10 cellular contexts compared by ENCODE assay signal in genomic region chr7:134293029-134293740, GRCh38. TPM values are rescaled to one million over a fixed set of nuclear protein-coding genes. Genes with fewer than 3 reads are reported as not detected.
DNase-seq lines count a peak whose midpoint lies in the region; ATAC-seq, FAIRE-seq and TF ChIP-seq lines count a peak whose summit lies in the region.
"Had no signal": no experiment of that assay in that cellular context is flagged by ENCODE, and none has a peak within 500 bp of the region (broad histone marks: within the 10 kb centered on the region; RNA-seq: fewer than 3 reads in every experiment).

No MANE protein-coding gene starts in this region.

- intact Hi-C loops in left lung (cut with DNase I): no loop called here

- H3K36me3 Mint-ChIP-seq in activated naive CD4-positive, alpha-beta T cell treated with anti-CD3 and anti-CD28 coated beads, Interleukin-2, amount 10 ng/mL, durations not matched to agents 7 days and 5 days: peaks cover 14% of the 10 kb centered on the region

- no peak overlapping the region for H3K27ac Mint-ChIP-seq in activated naive CD4-positive, alpha-beta T cell treated with anti-CD3 and anti-CD28 coated beads, Interleukin-2, amount 10 ng/mL, durations not matched to agents 7 days and 5 days

- peaks cover 0 to 31% of the 10 kb centered on the region in 2 donors for H3K36me3 ChIP-seq in left lung

- peak in 1 of 2 donors; percentile 50 for DNase-seq in left lung
- DNase-seq in stimulated activated CD4-positive, alpha-beta T cell treated with anti-CD3 and anti-CD28 coated beads, Interleukin-15, amount 100 ng/mL, for 24 hours: no peak
- no peak for DNase-seq in HuH-7.5 (ENCODE audit: low spot score)
- no peak for DNase-seq in H54 (ENCODE audit: insufficient read length, low spot score)
- no peak for DNase-seq in activated naive CD4-positive, alpha-beta T cell treated with anti-CD3 and anti-CD28 coated beads, Interleukin-2, amount 10 ng/mL, durations not matched to agents 7 days and 5 days
- DNase-seq: stimulated activated CD4-positive, alpha-beta T cell treated with anti-CD3 and anti-CD28 coated beads, Interleukin-4, amount 100 ng/mL, for 1 hour had no signal

- TF ChIP-seq POLR2A in H54 (IDR thresholded peaks at IDR 0.05; ENCODE audit: low read depth, low read length): no peak

- no peak overlapping the region for H3K4me3 Mint-ChIP-seq in activated naive CD4-positive, alpha-beta T cell treated with anti-CD3 and anti-CD28 coated beads, Interleukin-2, amount 10 ng/mL, durations not matched to agents 7 days and 5 days

- peak; percentile 100 for ATAC-seq in GM18502 (IDR thresholded peaks at IDR 0.05; ENCODE audit: poor library complexity, unreplicated experiment)
- peak; percentile 100 for ATAC-seq in GM21717 (IDR thresholded peaks at IDR 0.05; ENCODE audit: unreplicated experiment)
- peak; percentile 100 for ATAC-seq in HG03575 (IDR thresholded peaks at IDR 0.05; ENCODE audit: extremely low read depth, insufficient number of reproducible peaks, low FRiP score, unreplicated experiment)
- ATAC-seq in left lung: peak; percentile 86

- FAIRE-seq in H54 (lab: Jason Lieb, UNC): no peak

- H3K27me3 ChIP-seq in left lung: no peaks in the 10 kb centered on the region
- H3K27me3 ChIP-seq: ascending aorta had no signal

- peaks cover 0 to 4% of the 10 kb centered on the region in 2 donors for H3K4me1 ChIP-seq in left lung
- H3K4me1 ChIP-seq: ascending aorta had no signal

- no peak for TF ChIP-seq CTCF in left lung (IDR thresholded peaks at IDR 0.05)

- no peak overlapping the region for H3K4me3 ChIP-seq in left lung
- H3K4me3 ChIP-seq: ascending aorta had no signal

- CTCF ChIA-PET in activated naive CD4-positive, alpha-beta T cell treated with anti-CD3 and anti-CD28 coated beads, Interleukin-2, amount 10 ng/mL, durations not matched to agents 7 days and 5 days (lab: Charles Lee): no interaction called here

- H3K9me3 ChIP-seq in left lung: no peaks in the 10 kb centered on the region
- H3K9me3 ChIP-seq: ascending aorta had no signal

- no peaks in the 10 kb centered on the region for H3K27me3 Mint-ChIP-seq in activated naive CD4-positive, alpha-beta T cell treated with anti-CD3 and anti-CD28 coated beads, Interleukin-2, amount 10 ng/mL, durations not matched to agents 7 days and 5 days

- H3K4me1 Mint-ChIP-seq in activated naive CD4-positive, alpha-beta T cell treated with anti-CD3 and anti-CD28 coated beads, Interleukin-2, amount 10 ng/mL, durations not matched to agents 7 days and 5 days: no peaks in the 10 kb centered on the region

- H3K9me3 Mint-ChIP-seq in activated naive CD4-positive, alpha-beta T cell treated with anti-CD3 and anti-CD28 coated beads, Interleukin-2, amount 10 ng/mL, durations not matched to agents 7 days and 5 days: no peaks in the 10 kb centered on the region

- no peak overlapping the region for H3K27ac ChIP-seq in left lung
- H3K27ac ChIP-seq: ascending aorta had no signal

RNA-seq across cellular contexts. Expression of gene SLC35B4, which starts 23.5 kb away (rescaled TPM):
- 10 to 100 TPM; 14.3 to 20.0 TPM for total RNA-seq in left lung
